ENCODE assay signal across 1 cellular context in genomic region chr4:125836597-125837195, GRCh38.
TF ChIP-seq lines count a peak whose summit lies in the region.

No MANE protein-coding gene starts in this region.

TF ChIP-seq in GM12878, 131 proteins besides CTCF, POLR2A, EP300 and RAD21:
- TF ChIP-seq SREBF2 (IDR thresholded peaks at IDR 0.05; ENCODE audit: low read length) (no peak), EZH2 (IDR thresholded peaks at IDR 0.05; ENCODE audit: borderline replicate concordance, control insufficient read depth, low read depth, low read length) (no peak), STAT3 (IDR thresholded peaks at IDR 0.05; ENCODE audit: low read depth, low read length) (no peak), ZNF687 (IDR thresholded peaks at IDR 0.05) (no peak)
